Comparison of ENCODE assay signal across 28 cellular contexts in the genomic region with DNA sequence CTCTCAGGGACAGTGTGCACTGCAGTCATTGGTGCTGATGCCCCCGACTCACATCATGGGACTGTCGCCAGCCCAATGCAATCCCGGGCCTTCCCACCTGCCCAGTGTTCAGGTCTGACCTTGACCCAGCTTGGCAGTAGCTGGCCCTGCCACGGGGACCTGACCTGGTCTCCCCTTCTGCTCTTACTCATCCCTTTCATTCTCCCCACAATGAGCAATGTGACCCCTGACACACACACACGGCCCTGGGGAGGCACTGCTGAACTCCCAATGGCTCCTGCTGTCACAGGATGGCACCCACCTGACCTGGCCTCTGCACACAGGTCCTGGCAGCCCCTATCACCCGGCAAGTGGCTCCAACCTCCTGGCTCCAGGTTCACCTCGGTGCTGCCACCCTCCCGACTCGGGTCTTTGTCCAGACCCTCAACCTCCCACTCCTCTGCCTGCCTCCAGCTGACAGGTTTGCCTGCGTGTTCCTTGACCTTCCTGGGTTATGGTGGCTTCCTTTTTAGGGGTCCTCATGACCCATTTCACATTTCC. TPM values are rescaled to one million over a fixed set of nuclear protein-coding genes. Genes with fewer than 3 reads are reported as not detected.
"Had no signal": no experiment of that assay in that cellular context is flagged by ENCODE, and none has a peak within 500 bp of the region (broad histone marks: within the 10 kb centered on the region; RNA-seq: fewer than 3 reads in every experiment).

No MANE protein-coding gene starts in this region.

- H3K4me1 Mint-ChIP-seq: memory B cell; mesothelial cell of epicardium; stimulated activated naive CD8-positive, alpha-beta T cell treated with anti-CD3 and anti-CD28 coated beads, Interleukin-15, amount 100 ng/mL, for 72 hours had no signal

- H3K4me3 ChIP-seq: heart right ventricle, neural progenitor cell, pancreas, psoas muscle, skin epidermis, testis, tibial nerve had no signal

- H3K9me3 Mint-ChIP-seq: memory B cell; natural killer cell; stimulated activated naive CD8-positive, alpha-beta T cell treated with anti-CD3 and anti-CD28 coated beads, Interleukin-15, amount 100 ng/mL, for 72 hours had no signal

- DNase-seq: central memory CD4-positive, alpha-beta T cell; cortex of kidney; effector memory CD4-positive, alpha-beta T cell; heart right ventricle; hypothalamus; kidney glomerular epithelial cell; natural killer cell; occipital lobe; psoas muscle; stimulated activated CD4-positive, alpha-beta T cell treated with anti-CD3 and anti-CD28 coated beads, Interleukin-12 subunit alpha, Interleukin-12 subunit beta, amount 100 ng/mL, for 4 hours; stimulated activated naive CD8-positive, alpha-beta T cell treated with anti-CD3 and anti-CD28 coated beads, Interleukin-15, amount 100 ng/mL, for 72 hours; testis had no signal

- H3K27ac ChIP-seq: heart right ventricle, neural progenitor cell, pancreas, psoas muscle, skin epidermis, testis, tibial nerve had no signal

- H3K27ac Mint-ChIP-seq: memory B cell, mesothelial cell of epicardium, neural progenitor cell had no signal

- H3K27me3 ChIP-seq: testis, tibial nerve had no signal

- ATAC-seq: esophagus mucosa; heart right ventricle; natural killer cell; pancreas; psoas muscle; sciatic nerve; stimulated activated naive CD8-positive, alpha-beta T cell treated with anti-CD3 and anti-CD28 coated beads, Interleukin-15, amount 100 ng/mL, for 72 hours had no signal

- H3K9ac ChIP-seq: neural progenitor cell had no signal

- H3K36me3 Mint-ChIP-seq: memory B cell, mesothelial cell of epicardium, natural killer cell, neural progenitor cell had no signal

- H3K4me3 Mint-ChIP-seq: memory B cell; mesothelial cell of epicardium; natural killer cell; neural progenitor cell; stimulated activated naive CD8-positive, alpha-beta T cell treated with anti-CD3 and anti-CD28 coated beads, Interleukin-15, amount 100 ng/mL, for 72 hours had no signal

- H2AFZ ChIP-seq: neural progenitor cell had no signal

- H3K4me2 ChIP-seq: neural progenitor cell had no signal

- H3K9me3 ChIP-seq: pancreas, psoas muscle, testis had no signal

- H3K36me3 ChIP-seq: heart right ventricle, neural progenitor cell, pancreas, tibial nerve had no signal

- H3K4me1 ChIP-seq: heart right ventricle, neural progenitor cell, pancreas, psoas muscle, testis, tibial nerve had no signal

RNA-seq across cellular contexts. Expression of a gene that starts 6.6 kb away (rescaled TPM):
- total RNA-seq: fibroblast of lung, frontal cortex, glomerular endothelial cell, mesothelial cell of epicardium, myocyte had no signal
- polyA plus RNA-seq: fibroblast of lung had no signal

RNA-seq across cellular contexts. Expression of a gene that starts 8.1 kb away (rescaled TPM):
- total RNA-seq: esophagus mucosa, fibroblast of lung, frontal cortex, glomerular endothelial cell, mesothelial cell of epicardium, myocyte, occipital lobe had no signal
- polyA plus RNA-seq: fibroblast of lung had no signal

RNA-seq across cellular contexts. Expression of a gene that starts 28.0 kb away (rescaled TPM):
- total RNA-seq: esophagus mucosa, fibroblast of lung, frontal cortex, glomerular endothelial cell, mesothelial cell of epicardium, mucosa of gallbladder, myocyte, occipital lobe, pancreas, psoas muscle, sciatic nerve, subcutaneous adipose tissue, testis, tibial nerve, ureter had no signal
- polyA plus RNA-seq: fibroblast of lung, heart right ventricle, liver, pancreas, psoas muscle had no signal

RNA-seq across cellular contexts. Expression of a gene that starts 52.7 kb away (rescaled TPM):
- total RNA-seq: esophagus mucosa, fibroblast of lung, frontal cortex, glomerular endothelial cell, heart right ventricle, mesothelial cell of epicardium, mucosa of gallbladder, myocyte, natural killer cell, occipital lobe, pancreas, psoas muscle, sciatic nerve, subcutaneous adipose tissue, testis, tibial nerve, ureter had no signal
- polyA plus RNA-seq: fibroblast of lung, heart right ventricle, liver, pancreas, psoas muscle had no signal
